24 cellular contexts compared by ENCODE assay signal in the genomic region with DNA sequence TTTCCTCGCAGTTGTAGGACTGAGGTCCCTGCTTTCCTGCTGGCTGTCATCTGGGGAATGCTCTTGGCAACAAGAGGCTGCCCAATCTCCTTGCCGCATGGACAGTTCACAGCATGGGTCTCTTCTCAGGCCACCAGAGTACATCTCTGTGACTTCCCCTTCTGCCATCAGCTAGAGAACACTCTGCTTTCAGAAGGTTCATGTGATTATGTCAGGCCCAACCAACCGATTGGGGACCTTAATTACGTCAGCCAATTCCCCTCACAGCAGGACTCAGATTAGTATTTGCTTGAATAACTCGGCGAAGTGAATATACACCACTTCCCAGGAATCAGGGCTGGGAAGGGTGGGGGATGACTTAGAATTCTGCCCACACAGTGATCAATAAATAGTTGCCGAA.
"Had no signal": no experiment of that assay in that cellular context is flagged by ENCODE, and none has a peak within 500 bp of the region (broad histone marks: within the 10 kb centered on the region; RNA-seq: fewer than 3 reads in every experiment).

No MANE protein-coding gene starts in this region.

- ATAC-seq: activated CD8-positive, alpha-beta T cell treated with anti-CD3 and anti-CD28 coated beads, Interleukin-2, amount 10 ng/mL, durations not matched to agents 7 days and 5 days; effector memory CD8-positive, alpha-beta T cell had no signal

- H3K36me3 Mint-ChIP-seq: activated naive CD4-positive, alpha-beta T cell treated with anti-CD3 and anti-CD28 coated beads, Interleukin-2, amount 10 ng/mL, durations not matched to agents 7 days and 5 days; immature natural killer cell had no signal

- H3K36me3 ChIP-seq: breast epithelium, esophagus squamous epithelium, left ventricle myocardium inferior, right atrium auricular region, tibial nerve, vagina had no signal

- H3K4me3 ChIP-seq: breast epithelium, esophagus squamous epithelium, left ventricle myocardium inferior, right atrium auricular region, tibial nerve, vagina had no signal

- DNase-seq: activated CD4-positive, alpha-beta T cell treated with anti-CD3 and anti-CD28 coated beads, Interleukin-2, amount 10 ng/mL, durations not matched to agents 24 days and 14 days; activated CD8-positive, alpha-beta T cell treated with anti-CD3 and anti-CD28 coated beads, Interleukin-2, amount 10 ng/mL, durations not matched to agents 7 days and 5 days; activated naive CD4-positive, alpha-beta T cell treated with anti-CD3 and anti-CD28 coated beads, Interleukin-2, amount 10 ng/mL, durations not matched to agents 7 days and 5 days; activated T-cell treated with anti-CD3 and anti-CD28 coated beads, Interleukin-2, amount 50 U/mL, for 24 hours; effector memory CD8-positive, alpha-beta T cell; esophagus squamous epithelium; immature natural killer cell; kidney glomerular epithelial cell; left ventricle myocardium inferior; mammary epithelial cell; midbrain; nephron progenitor cell; occipital lobe; stimulated activated CD4-positive, alpha-beta T cell treated with anti-CD3 and anti-CD28 coated beads, Interleukin-12 subunit alpha, Interleukin-12 subunit beta, amount 100 ng/mL, for 4 hours; stimulated activated CD4-positive, alpha-beta T cell treated with anti-CD3 and anti-CD28 coated beads, Interleukin-1b, Interleukin-23, amount 100 ng/mL, for 48 hours; stimulated activated CD8-positive, alpha-beta memory T cell treated with anti-CD3 and anti-CD28 coated beads, Interleukin-4, amount 100 ng/mL, for 48 hours; stimulated activated naive CD4-positive, alpha-beta T cell; T1000 had no signal

- H3K9me3 ChIP-seq: breast epithelium, esophagus squamous epithelium, left ventricle myocardium inferior, right atrium auricular region, tibial nerve, vagina had no signal

- H3K9me3 Mint-ChIP-seq: activated CD4-positive, alpha-beta T cell treated with anti-CD3 and anti-CD28 coated beads, Interleukin-2, amount 10 ng/mL, durations not matched to agents 24 days and 14 days; activated naive CD4-positive, alpha-beta T cell treated with anti-CD3 and anti-CD28 coated beads, Interleukin-2, amount 10 ng/mL, durations not matched to agents 7 days and 5 days; activated T-cell treated with anti-CD3 and anti-CD28 coated beads, Interleukin-2, amount 50 U/mL, for 24 hours; effector memory CD8-positive, alpha-beta T cell; immature natural killer cell; nephron progenitor cell had no signal

- H3K27ac Mint-ChIP-seq: activated CD4-positive, alpha-beta T cell treated with anti-CD3 and anti-CD28 coated beads, Interleukin-2, amount 10 ng/mL, durations not matched to agents 24 days and 14 days; activated CD8-positive, alpha-beta T cell treated with anti-CD3 and anti-CD28 coated beads, Interleukin-2, amount 10 ng/mL, durations not matched to agents 7 days and 5 days; activated naive CD4-positive, alpha-beta T cell treated with anti-CD3 and anti-CD28 coated beads, Interleukin-2, amount 10 ng/mL, durations not matched to agents 7 days and 5 days; activated T-cell treated with anti-CD3 and anti-CD28 coated beads, Interleukin-2, amount 50 U/mL, for 24 hours; effector memory CD8-positive, alpha-beta T cell; immature natural killer cell; nephron progenitor cell; progenitor cell of endocrine pancreas had no signal

- H3K27ac ChIP-seq: breast epithelium, esophagus squamous epithelium, left ventricle myocardium inferior, right atrium auricular region, tibial nerve, vagina had no signal

- H3K4me1 ChIP-seq: breast epithelium had no signal

- H3K4me3 Mint-ChIP-seq: activated CD4-positive, alpha-beta T cell treated with anti-CD3 and anti-CD28 coated beads, Interleukin-2, amount 10 ng/mL, durations not matched to agents 24 days and 14 days; activated CD8-positive, alpha-beta T cell treated with anti-CD3 and anti-CD28 coated beads, Interleukin-2, amount 10 ng/mL, durations not matched to agents 7 days and 5 days; activated naive CD4-positive, alpha-beta T cell treated with anti-CD3 and anti-CD28 coated beads, Interleukin-2, amount 10 ng/mL, durations not matched to agents 7 days and 5 days; activated T-cell treated with anti-CD3 and anti-CD28 coated beads, Interleukin-2, amount 50 U/mL, for 24 hours; effector memory CD8-positive, alpha-beta T cell; immature natural killer cell; nephron progenitor cell had no signal

- H3K27me3 ChIP-seq: breast epithelium, right atrium auricular region, tibial nerve, vagina had no signal

- FAIRE-seq: astrocyte had no signal
